22 cellular contexts compared by ENCODE assay signal in genomic region chrX:131058136-131058868, GRCh38. TPM values are rescaled to one million over a fixed set of nuclear protein-coding genes. Genes with fewer than 3 reads are reported as not detected.
A peak's percentile ranks its signal among the peaks of the same experiment; 100 is the strongest.
DNase-seq lines count a peak whose midpoint lies in the region; ATAC-seq, FAIRE-seq and TF ChIP-seq lines count a peak whose summit lies in the region.
"Had no signal": no experiment of that assay in that cellular context is flagged by ENCODE, and none has a peak within 500 bp of the region (broad histone marks: within the 10 kb centered on the region; RNA-seq: fewer than 3 reads in every experiment).

Gene ARHGAP36, plus strand, starts transcription at chrX:131058346. Its CDS starts 23,320 bp downstream, at chrX:131081666.

- H3K18ac ChIP-seq in H1 (ENCODE audit: extremely low read depth, low read length) = no peak within 1 kb of the TSS; the same call in none of the 2 replicates

- H3K4me1 ChIP-seq in H1 (replicated peaks in 1 of 4; ENCODE audit: control insufficient read depth in 3 of 4, insufficient read depth in 4 of 4, low read length in 3 of 4) = peaks cover 0 to 6% (median 1%) of the 10 kb centered on the region in 4 experiments; a peak in 4 of 7 replicates
- H3K4me1 ChIP-seq: ascending aorta had no signal

- no peaks in the 10 kb centered on the region for H3K36me3 ChIP-seq in H1 (ENCODE audit: control insufficient read depth in 2 of 4, insufficient read depth in 4 of 4, low read length in 3 of 4)
- H3K36me3 ChIP-seq: ascending aorta, esophagus muscularis mucosa, transverse colon had no signal

- H3K23ac ChIP-seq in H1 (ENCODE audit: insufficient read length) = no peak within 1 kb of the TSS

- POLR2A ChIA-PET in HEK293T (lab: Yijun Ruan, JAX) = no interaction called here
- POLR2A ChIA-PET in H1 (lab: Charles Lee; ENCODE audit: partially characterized antibody) = interaction anchor here (1.5 kb wide), 1 partner anchor 10 kb away, joined by 3 read pairs; no protein-coding TSS in a partner anchor
- POLR2A ChIA-PET in CD4-positive, alpha-beta T cell (lab: Charles Lee) = no interaction called here

- H3K4ac ChIP-seq in H1 (replicated peaks; ENCODE audit: insufficient read length, low read depth, low read length) = no peak within 1 kb of the TSS

- H3K27ac ChIP-seq in H1 (ENCODE audit: low read depth, low read length) = no peak within 1 kb of the TSS
- H3K27ac ChIP-seq in CD4-positive, alpha-beta T cell (ENCODE audit: low read depth, low read length) = no peak within 1 kb of the TSS
- H3K27ac ChIP-seq: ascending aorta, esophagus muscularis mucosa, transverse colon had no signal

- no peak within 1 kb of the TSS for H2AK5ac ChIP-seq in H1 (ENCODE audit: low read depth, low read length)

- peaks cover 14% of the 10 kb centered on the region for H3K4me1 Mint-ChIP-seq in nephron progenitor cell
- H3K4me1 Mint-ChIP-seq in CD4-positive, alpha-beta T cell (ENCODE audit: low read depth) = no peaks in the 10 kb centered on the region
- H3K4me1 Mint-ChIP-seq: activated B cell treated with CpG ODN at 0.5 μM for 24 hours; stimulated activated effector memory CD8-positive, alpha-beta T cell treated with anti-CD3 and anti-CD28 coated beads, Interleukin-12 subunit alpha, Interleukin-12 subunit beta, amount 100 ng/mL, for 72 hours; T-cell had no signal

- peak within 1 kb of the TSS; percentile 11 to 59 (median 30) for H3K4me3 ChIP-seq in H1 (ENCODE audit: extremely low read depth in 1 of 4, insufficient read depth in 2 of 4, low read depth in 3 of 4, low read length in 4 of 4)
- H3K4me3 ChIP-seq: ascending aorta had no signal

- peaks cover 0 to 4% of the 10 kb centered on the region in 2 experiments for H4K20me1 ChIP-seq in H1 (replicated peaks in 1 of 2; ENCODE audit: control insufficient read depth in 1 of 2, insufficient read depth in 2 of 2, low read length in 2 of 2)

- no peaks in the 10 kb centered on the region for H3K36me3 Mint-ChIP-seq in nephron progenitor cell (ENCODE audit: low read depth)
- no peaks in the 10 kb centered on the region for H3K36me3 Mint-ChIP-seq in CD4-positive, alpha-beta T cell (ENCODE audit: low read depth)
- H3K36me3 Mint-ChIP-seq: stimulated activated effector memory CD8-positive, alpha-beta T cell treated with anti-CD3 and anti-CD28 coated beads, Interleukin-12 subunit alpha, Interleukin-12 subunit beta, amount 100 ng/mL, for 72 hours; T-cell had no signal

- no peak for TF ChIP-seq EP300 in H1 (IDR thresholded peaks at IDR 0.05; ENCODE audit: borderline replicate concordance in 1 of 2, low read depth in 2 of 2, low read length in 2 of 2)

- peaks cover 64% of the 10 kb centered on the region for H3K27me3 Mint-ChIP-seq in nephron progenitor cell (ENCODE audit: low read depth, poor library complexity)
- H3K27me3 Mint-ChIP-seq in CD4-positive, alpha-beta T cell = peaks cover 40% of the 10 kb centered on the region

- CTCF ChIA-PET in HEK293T (lab: Yijun Ruan, JAX) (interaction anchor here (0.8 to 2.5 kb wide), 2 partner anchors 10 to 63 kb away, joined by 3 to 7 read pairs; no protein-coding TSS in a partner anchor), H1 (lab: Charles Lee; ENCODE audit: partially characterized antibody) (interaction anchor here (0.7 to 1.3 kb wide), 3 partner anchors 11 to 565 kb away, joined by 3 to 4 read pairs (median 3); no protein-coding TSS in a partner anchor)
- CTCF ChIA-PET in CD4-positive, alpha-beta T cell (lab: Charles Lee) = no interaction called here

- H3K4me2 ChIP-seq in H1 (ENCODE audit: insufficient read depth in 1 of 2, low read depth in 2 of 2, low read length in 2 of 2) = peak within 1 kb of the TSS; percentile 67 to 76

- H3K79me1 ChIP-seq in H1 (ENCODE audit: low read depth, low read length) = no peaks in the 10 kb centered on the region

- H3K27ac Mint-ChIP-seq in nephron progenitor cell = no peak within 1 kb of the TSS
- H3K27ac Mint-ChIP-seq in CD4-positive, alpha-beta T cell = no peak within 1 kb of the TSS
- H3K27ac Mint-ChIP-seq: activated B cell treated with CpG ODN at 0.5 μM for 24 hours; stimulated activated effector memory CD8-positive, alpha-beta T cell treated with anti-CD3 and anti-CD28 coated beads, Interleukin-12 subunit alpha, Interleukin-12 subunit beta, amount 100 ng/mL, for 72 hours; T-cell had no signal

- peak within 1 kb of the TSS; percentile 76 for H3K4me3 Mint-ChIP-seq in nephron progenitor cell
- no peak within 1 kb of the TSS for H3K4me3 Mint-ChIP-seq in CD4-positive, alpha-beta T cell
- H3K4me3 Mint-ChIP-seq: activated B cell treated with CpG ODN at 0.5 μM for 24 hours; stimulated activated effector memory CD8-positive, alpha-beta T cell treated with anti-CD3 and anti-CD28 coated beads, Interleukin-12 subunit alpha, Interleukin-12 subunit beta, amount 100 ng/mL, for 72 hours; T-cell had no signal

- no peak for TF ChIP-seq POLR2A in H1 (IDR thresholded peaks at IDR 0.05; ENCODE audit: control extremely low read depth in 1 of 2, low read depth in 2 of 2, low read length in 2 of 2)

- H3K14ac ChIP-seq in H1 (ENCODE audit: insufficient read length) = no peak within 1 kb of the TSS

- no peak within 1 kb of the TSS for H4K5ac ChIP-seq in H1 (ENCODE audit: insufficient read length, low read depth, low read length)

- H3K79me2 ChIP-seq in H1 (ENCODE audit: control insufficient read depth in 1 of 2, insufficient read depth in 2 of 2, low read length in 2 of 2) = no peaks in the 10 kb centered on the region

- H2BK12ac ChIP-seq in H1 (ENCODE audit: low read depth, low read length) = no peak within 1 kb of the TSS

- no peak for FAIRE-seq in H1 (lab: Jason Lieb, UNC)
- FAIRE-seq: D721Med had no signal

- TF ChIP-seq RAD21 in H1 (IDR thresholded peaks at IDR 0.05 in 1 of 2, conservative IDR thresholded peaks at IDR 0.05 in 1 of 2; ENCODE audit: low read depth in 2 of 2, low read length in 2 of 2) = no peak

- no peak within 1 kb of the TSS for H2BK5ac ChIP-seq in H1 (ENCODE audit: low read depth, low read length)

- no peak within 1 kb of the TSS for H4K91ac ChIP-seq in H1 (replicated peaks; ENCODE audit: insufficient read length, low read length)

- 6% methylated on average over 25 of the region's 62 CpGs; no CpG with 5 or more reads in 1 of the 2 experiments for WGBS in H1 (ENCODE audit: extremely low coverage in 1 of 2, insufficient coverage in 1 of 2, insufficient read length in 1 of 2, insufficient replicate concordance in 2 of 2, low coverage in 1 of 2, low lambda C conversion rate in 2 of 2, missing lambda C conversion rate in 1 of 2), 2 experiments

- intact Hi-C loops in CD4-positive, alpha-beta T cell (cut with DNase I, micrococcal nuclease) = no loop called here

- no peak for TF ChIP-seq CTCF in H1 (IDR thresholded peaks at IDR 0.05; ENCODE audit: control extremely low read depth in 1 of 3, insufficient read depth in 1 of 3, low read depth in 1 of 3, low read length in 3 of 3)
- no peak for TF ChIP-seq CTCF in nephron progenitor cell (IDR thresholded peaks at IDR 0.05)
- no peak for TF ChIP-seq CTCF in CD4-positive, alpha-beta T cell (IDR thresholded peaks at IDR 0.05)

- no peak within 1 kb of the TSS for H2AFZ ChIP-seq in H1 (ENCODE audit: low read length)

- ATAC-seq in CD4-positive, alpha-beta T cell (ENCODE audit: poor library complexity) = no peak
- ATAC-seq in HG03521 (IDR thresholded peaks at IDR 0.05; ENCODE audit: unreplicated experiment) (no peak), GM18502 (IDR thresholded peaks at IDR 0.05; ENCODE audit: poor library complexity, unreplicated experiment) (no peak)
- ATAC-seq: left cardiac atrium; Right ventricle myocardium inferior; stimulated activated effector memory CD8-positive, alpha-beta T cell treated with anti-CD3 and anti-CD28 coated beads, Interleukin-12 subunit alpha, Interleukin-12 subunit beta, amount 100 ng/mL, for 72 hours; T-cell had no signal

- peak; percentile 36 for DNase-seq in ELF-1 (ENCODE audit: low read depth, low spot score)
- DNase-seq in HEK293T (ENCODE audit: extremely low spot score) = peak; percentile 56
- no peak for DNase-seq in H1 (ENCODE audit: low read depth in 1 of 2, low spot score in 2 of 2)
- DNase-seq in nephron progenitor cell = peak; percentile 81
- no peak for DNase-seq in activated CD4-positive, CD25-positive, alpha-beta regulatory T cell treated with anti-CD3 and anti-CD28 coated beads, Interleukin-2, amount 50 U/mL, for 72 hours
- no peak for DNase-seq in CD4-positive, alpha-beta T cell
- DNase-seq: activated B cell treated with CpG ODN at 0.5 μM for 24 hours, AML-193, dermis blood vessel endothelial cell, IMR-90, left cardiac atrium, NCI-H1092, T-cell, transverse colon had no signal

- H3K9me3 ChIP-seq in H1 (ENCODE audit: insufficient read depth in 2 of 2, low read depth in 1 of 2, low read length in 1 of 2) = no peaks in the 10 kb centered on the region
- H3K9me3 ChIP-seq in CD4-positive, alpha-beta T cell (ENCODE audit: control insufficient read depth, low read length) = no peaks in the 10 kb centered on the region
- H3K9me3 ChIP-seq: ascending aorta, esophagus muscularis mucosa, transverse colon had no signal

- peaks cover 9 to 31% (median 28%) of the 10 kb centered on the region in 4 experiments for H3K27me3 ChIP-seq in H1 (replicated peaks in 1 of 4; ENCODE audit: control insufficient read depth in 3 of 4, extremely low read depth in 1 of 4, insufficient read depth in 3 of 4, low read length in 3 of 4)
- peaks cover 38% of the 10 kb centered on the region for H3K27me3 ChIP-seq in CD4-positive, alpha-beta T cell (ENCODE audit: control insufficient read depth, insufficient read depth, low read length)
- H3K27me3 ChIP-seq: ascending aorta had no signal

- no peaks in the 10 kb centered on the region for H3K9me3 Mint-ChIP-seq in nephron progenitor cell
- H3K9me3 Mint-ChIP-seq in CD4-positive, alpha-beta T cell = no peaks in the 10 kb centered on the region
- H3K9me3 Mint-ChIP-seq: activated B cell treated with CpG ODN at 0.5 μM for 24 hours; stimulated activated effector memory CD8-positive, alpha-beta T cell treated with anti-CD3 and anti-CD28 coated beads, Interleukin-12 subunit alpha, Interleukin-12 subunit beta, amount 100 ng/mL, for 72 hours; T-cell had no signal

- H3K56ac ChIP-seq in H1 (replicated peaks; ENCODE audit: insufficient read length, low read depth, low read length) = no peak within 1 kb of the TSS

- peaks cover 1% of the 10 kb centered on the region; the same call in 1 of the 2 replicates for H3K23me2 ChIP-seq in H1 (ENCODE audit: low read depth, low read length)

- H2BK20ac ChIP-seq in H1 (ENCODE audit: low read length) = no peak within 1 kb of the TSS

- no peak within 1 kb of the TSS for H4K8ac ChIP-seq in H1 (ENCODE audit: extremely low read depth, insufficient read depth, low read length)

- H3K9ac ChIP-seq in H1 (replicated peaks in 1 of 4; ENCODE audit: extremely low read depth in 1 of 4, low read depth in 3 of 4, low read length in 3 of 4) = no peak within 1 kb of the TSS

- H2BK15ac ChIP-seq in H1 (ENCODE audit: low read length) = no peak within 1 kb of the TSS

- no peak within 1 kb of the TSS for H2BK120ac ChIP-seq in H1 (replicated peaks; ENCODE audit: low read depth, low read length)

RNA-seq across cellular contexts. Expression of gene ARHGAP36, which starts in this region (rescaled TPM):
- 0.32 and 0.63 TPM in 2 replicates for total RNA-seq in H1 (2021; fragmentation: NEBNext Ultra II Directional; extraction: Animal tissue kit (Norgen Biotek cat#: 25700))
- polyA plus RNA-seq in H1 (2011; rRNA removed) = 0.30 and 0.38 TPM in 2 replicates
- polyA plus RNA-seq in H1 (2011; cell fraction: cytosol; rRNA removed) = 0.56 TPM
- 0.56 TPM for polyA plus RNA-seq in H1 (2011; cell fraction: nucleus; rRNA removed)
- 0.46 to 0.72 TPM (median 0.63 TPM) in 4 replicates for polyA plus RNA-seq in H1 (2012, experiment 1 of 2)
- 0.18 TPM for polyA plus RNA-seq in H1 (2012, experiment 2 of 2)
- polyA plus RNA-seq in H1 (2013, experiment 1 of 2) = 0.30 TPM
- 0.24 TPM for polyA plus RNA-seq in H1 (2013, experiment 2 of 2)
- 0.41 and 0.69 TPM in 2 replicates for polyA minus RNA-seq in H1 (2011; rRNA and poly(A)+ RNA removed)
- not detected for polyA minus RNA-seq in H1 (2011; cell fraction: cytosol; rRNA and poly(A)+ RNA removed)
- not detected for polyA minus RNA-seq in H1 (2011; cell fraction: nucleus; rRNA and poly(A)+ RNA removed)
- not detected for total RNA-seq in CD4-positive, alpha-beta T cell
- total RNA-seq: activated B cell treated with CpG ODN at 0.5 μM for 24 hours, ascending aorta, dermis blood vessel endothelial cell, IMR-90, posterior vena cava, Right ventricle myocardium inferior, T-cell, transverse colon had no signal
- polyA plus RNA-seq: IMR-90 had no signal

Comparison
In these comparisons a context has a peak if more than half of its experiments do, and no peak if none do; other contexts are left out.
1. DNase-seq: peak in ELF-1 (single experiment), HEK293T (single experiment) and nephron progenitor cell (single experiment); none in H1 (0 of 2), activated CD4-positive, CD25-positive, alpha-beta regulatory T cell treated with anti-CD3 and anti-CD28 coated beads, Interleukin-2, amount 50 U/mL, for 72 hours (single experiment) and CD4-positive, alpha-beta T cell (0 of 10).